ENCODE assay signal across 1 cellular context in the genomic region with DNA sequence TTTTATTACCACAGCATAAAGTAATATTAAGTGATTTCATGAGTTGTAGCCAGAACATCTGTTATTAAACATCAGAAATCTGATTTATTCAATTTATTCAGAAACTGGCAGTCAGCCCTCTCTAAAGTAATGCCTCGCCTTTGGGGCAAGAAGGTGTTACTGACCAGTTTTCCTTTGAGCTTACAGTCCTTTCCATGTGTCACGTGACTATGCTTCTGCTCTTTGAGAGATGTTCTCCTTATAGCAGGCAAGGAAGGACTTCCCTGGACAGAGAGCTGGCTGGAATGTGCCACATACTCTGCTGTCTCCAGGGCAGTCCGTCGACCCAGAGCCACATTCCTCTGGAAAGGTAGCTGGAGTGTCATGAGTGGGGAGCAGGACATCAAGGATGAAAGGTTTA.
TF ChIP-seq lines count a peak whose summit lies in the region.

No MANE protein-coding gene starts in this region.

TF ChIP-seq in SK-N-SH treated with all-trans-retinoic acid at 6 μM for 48 hours, 23 proteins besides CTCF, POLR2A, EP300 and RAD21 (continued from another document):
- TF ChIP-seq, protein P1, sequence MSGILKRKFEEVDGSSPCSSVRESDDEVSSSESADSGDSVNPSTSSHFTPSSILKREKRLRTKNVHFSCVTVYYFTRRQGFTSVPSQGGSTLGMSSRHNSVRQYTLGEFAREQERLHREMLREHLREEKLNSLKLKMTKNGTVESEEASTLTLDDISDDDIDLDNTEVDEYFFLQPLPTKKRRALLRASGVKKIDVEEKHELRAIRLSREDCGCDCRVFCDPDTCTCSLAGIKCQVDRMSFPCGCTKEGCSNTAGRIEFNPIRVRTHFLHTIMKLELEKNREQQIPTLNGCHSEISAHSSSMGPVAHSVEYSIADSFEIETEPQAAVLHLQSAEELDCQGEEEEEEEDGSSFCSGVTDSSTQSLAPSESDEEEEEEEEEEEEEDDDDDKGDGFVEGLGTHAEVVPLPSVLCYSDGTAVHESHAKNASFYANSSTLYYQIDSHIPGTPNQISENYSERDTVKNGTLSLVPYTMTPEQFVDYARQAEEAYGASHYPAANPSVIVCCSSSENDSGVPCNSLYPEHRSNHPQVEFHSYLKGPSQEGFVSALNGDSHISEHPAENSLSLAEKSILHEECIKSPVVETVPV (CRISPR knock-in tag; IDR thresholded peaks at IDR 0.05): no peak
- no peak for TF ChIP-seq GLIS3 (CRISPR knock-in tag; IDR thresholded peaks at IDR 0.05)
- TF ChIP-seq, protein P2, sequence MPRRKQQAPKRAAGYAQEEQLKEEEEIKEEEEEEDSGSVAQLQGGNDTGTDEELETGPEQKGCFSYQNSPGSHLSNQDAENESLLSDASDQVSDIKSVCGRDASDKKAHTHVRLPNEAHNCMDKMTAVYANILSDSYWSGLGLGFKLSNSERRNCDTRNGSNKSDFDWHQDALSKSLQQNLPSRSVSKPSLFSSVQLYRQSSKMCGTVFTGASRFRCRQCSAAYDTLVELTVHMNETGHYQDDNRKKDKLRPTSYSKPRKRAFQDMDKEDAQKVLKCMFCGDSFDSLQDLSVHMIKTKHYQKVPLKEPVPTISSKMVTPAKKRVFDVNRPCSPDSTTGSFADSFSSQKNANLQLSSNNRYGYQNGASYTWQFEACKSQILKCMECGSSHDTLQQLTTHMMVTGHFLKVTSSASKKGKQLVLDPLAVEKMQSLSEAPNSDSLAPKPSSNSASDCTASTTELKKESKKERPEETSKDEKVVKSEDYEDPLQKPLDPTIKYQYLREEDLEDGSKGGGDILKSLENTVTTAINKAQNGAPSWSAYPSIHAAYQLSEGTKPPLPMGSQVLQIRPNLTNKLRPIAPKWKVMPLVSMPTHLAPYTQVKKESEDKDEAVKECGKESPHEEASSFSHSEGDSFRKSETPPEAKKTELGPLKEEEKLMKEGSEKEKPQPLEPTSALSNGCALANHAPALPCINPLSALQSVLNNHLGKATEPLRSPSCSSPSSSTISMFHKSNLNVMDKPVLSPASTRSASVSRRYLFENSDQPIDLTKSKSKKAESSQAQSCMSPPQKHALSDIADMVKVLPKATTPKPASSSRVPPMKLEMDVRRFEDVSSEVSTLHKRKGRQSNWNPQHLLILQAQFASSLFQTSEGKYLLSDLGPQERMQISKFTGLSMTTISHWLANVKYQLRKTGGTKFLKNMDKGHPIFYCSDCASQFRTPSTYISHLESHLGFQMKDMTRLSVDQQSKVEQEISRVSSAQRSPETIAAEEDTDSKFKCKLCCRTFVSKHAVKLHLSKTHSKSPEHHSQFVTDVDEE (CRISPR knock-in tag; IDR thresholded peaks at IDR 0.05): no peak
- no peak for TF ChIP-seq ISL1 (CRISPR knock-in tag; IDR thresholded peaks at IDR 0.05)
- TF ChIP-seq OSR1 (CRISPR knock-in tag; IDR thresholded peaks at IDR 0.05): no peak
- TF ChIP-seq PPARA (CRISPR knock-in tag; IDR thresholded peaks at IDR 0.05; ENCODE audit: borderline replicate concordance): no peak
TF ChIP-seq in SK-N-SH treated with all-trans-retinoic acid at 6 μM for 48 hours: peak in this region for 0.
